ENCODE assay signal across 10 cellular contexts in the genomic region with DNA sequence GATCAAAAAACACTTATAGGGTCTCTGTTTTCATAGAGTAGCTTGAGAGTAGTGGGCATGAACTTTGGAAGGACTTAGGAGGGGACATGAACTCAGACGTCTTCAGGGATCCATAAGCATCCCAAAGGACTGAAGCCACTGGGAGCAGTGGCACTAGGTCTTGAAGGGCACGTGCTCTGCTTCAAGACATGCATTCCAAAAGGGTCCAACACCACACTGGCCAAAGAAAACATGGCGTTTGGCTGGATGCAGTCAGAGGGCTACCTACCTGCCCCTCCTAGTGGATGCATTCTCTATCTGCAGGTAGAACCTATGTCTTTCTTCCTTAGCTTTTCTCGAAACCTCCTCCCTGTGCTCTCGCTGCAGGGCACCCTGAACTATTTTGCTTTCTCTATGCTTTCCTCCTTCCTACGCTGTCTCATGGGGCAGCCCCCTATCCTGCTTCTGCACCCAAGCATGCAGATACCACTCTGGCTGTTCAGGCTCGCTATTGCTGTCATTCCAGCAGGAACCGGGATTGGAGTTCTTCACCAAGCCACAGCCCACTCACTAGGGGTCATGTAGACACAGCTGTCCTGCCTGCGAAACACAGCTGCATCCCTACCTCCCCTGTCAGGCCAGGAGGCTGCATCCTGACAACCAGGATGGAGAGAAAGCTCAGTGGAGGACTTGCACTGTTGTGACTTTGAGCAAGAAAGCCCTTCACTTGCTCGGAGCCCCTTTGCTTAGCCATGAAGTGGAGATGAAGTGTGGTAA. TPM values are rescaled to one million over a fixed set of nuclear protein-coding genes. Genes with fewer than 3 reads are reported as not detected.
DNase-seq lines count a peak whose midpoint lies in the region; ATAC-seq and TF ChIP-seq lines count a peak whose summit lies in the region.
"Had no signal": no experiment of that assay in that cellular context is flagged by ENCODE, and none has a peak within 500 bp of the region (broad histone marks: within the 10 kb centered on the region; RNA-seq: fewer than 3 reads in every experiment).

No MANE protein-coding gene starts in this region.

- H3K27me3 ChIP-seq in spleen (replicated peaks in 1 of 7) (peaks cover 0 to 49% (median 0%) of the 10 kb centered on the region in 7 donors), heart right ventricle (peaks cover 0 to 6% (median 0%) of the 10 kb centered on the region in 7 donors)

- no peak for TF ChIP-seq POLR2A in spleen (IDR thresholded peaks at IDR 0.05)

- DNase-seq in D341Med (ENCODE audit: low spot score) (peak; percentile 33), H4 (ENCODE audit: low spot score) (peak; percentile 42), OCI-M1 (lab: John Stamatoyannopoulos, UW) (peak; percentile 9), iPS-NIHi7 (ENCODE audit: extremely low spot score) (peak; percentile 64), omental fat pad (ENCODE audit: low spot score) (no peak), spleen (no peak), heart right ventricle (no peak)
- no peak for DNase-seq in stimulated activated CD4-positive, alpha-beta T cell treated with anti-CD3 and anti-CD28 coated beads, Interleukin-1b, Interleukin-23, amount 100 ng/mL, for 48 hours

- no peak overlapping the region for H3K27ac ChIP-seq in spleen
- H3K27ac ChIP-seq in heart right ventricle = no peak overlapping the region
- H3K27ac ChIP-seq: epithelial cell of prostate had no signal

- H3K4me1 ChIP-seq in spleen (no peaks in the 10 kb centered on the region), heart right ventricle (peaks cover 0 to 3% (median 0%) of the 10 kb centered on the region in 9 donors)

- no peak for TF ChIP-seq CTCF in omental fat pad (IDR thresholded peaks at IDR 0.05)
- TF ChIP-seq CTCF in spleen (IDR thresholded peaks at IDR 0.05 in 8 of 11, conservative IDR thresholded peaks at IDR 0.05 in 3 of 11) = no peak
- TF ChIP-seq CTCF in heart right ventricle (IDR thresholded peaks at IDR 0.05) = peak in 1 of 9 donors; percentile 26

- intact Hi-C loops in spleen (cut with DNase I; ENCODE audit: low total_unique reads) = no loop called here
- intact Hi-C loops in heart right ventricle (cut with DNase I) = loop anchor here in 3 of 10 donors (10.0 kb wide), 2 partner anchors 53 to 63 kb away; no protein-coding TSS in a partner anchor

- H3K4me3 ChIP-seq in spleen = no peak overlapping the region
- no peak overlapping the region for H3K4me3 ChIP-seq in heart right ventricle

- ATAC-seq in omental fat pad (ENCODE audit: low FRiP score) = no peak
- ATAC-seq in heart right ventricle = no peak

- H3K9me3 ChIP-seq in spleen = no peaks in the 10 kb centered on the region
- no peaks in the 10 kb centered on the region for H3K9me3 ChIP-seq in heart right ventricle

- WGBS in spleen, 5 donors = 57 to 69% (median 64%) methylated on average over 10 of the region's 10 CpGs
- WGBS in heart right ventricle, 2 donors = 62 to 64% methylated on average over 10 of the region's 10 CpGs

- H3K36me3 ChIP-seq in spleen (no peaks in the 10 kb centered on the region), heart right ventricle (no peaks in the 10 kb centered on the region)

RNA-seq across cellular contexts. Expression of a gene that starts 11.9 kb away (rescaled TPM):
- total RNA-seq in H4 (2014; rRNA removed; shearing (Covaris generic)) = not detected in 2 replicates
- total RNA-seq in omental fat pad (not detected), spleen (not detected), heart right ventricle (not detected)
- polyA plus RNA-seq in spleen (not detected), heart right ventricle (not detected)
- total RNA-seq: mononuclear cell had no signal

Comparison
In these comparisons a context has a peak if more than half of its experiments do, and no peak if none do; other contexts are left out.
1. DNase-seq: peak in D341Med (single experiment), H4 (single experiment), OCI-M1 (single experiment) and iPS-NIHi7 (single experiment); none in omental fat pad (single experiment), spleen (single experiment), stimulated activated CD4-positive, alpha-beta T cell treated with anti-CD3 and anti-CD28 coated beads, Interleukin-1b, Interleukin-23, amount 100 ng/mL, for 48 hours (single experiment) and heart right ventricle (0 of 2).